In genomic region chr14:30345511-30345910, GRCh38 we compare ENCODE assay signal across 28 cellular contexts.
"Had no signal": no experiment of that assay in that cellular context is flagged by ENCODE, and none has a peak within 500 bp of the region (broad histone marks: within the 10 kb centered on the region; RNA-seq: fewer than 3 reads in every experiment).

No MANE protein-coding gene starts in this region.

- H3K9me3 Mint-ChIP-seq: activated B cell treated with CpG ODN at 0.5 μM for 24 hours; activated CD4-positive, alpha-beta memory T cell treated with anti-CD3 and anti-CD28 coated beads for 36 hours; activated naive CD4-positive, alpha-beta T cell treated with anti-CD3 and anti-CD28 coated beads, Interleukin-2, amount 10 ng/mL, durations not matched to agents 7 days and 5 days; activated naive CD4-positive, alpha-beta T cell treated with anti-CD3 and anti-CD28 coated beads, Interleukin-2, amount 50 U/mL, for 72 hours; activated naive CD8-positive, alpha-beta T cell treated with anti-CD3 and anti-CD28 coated beads, Interleukin-2, amount 10 ng/mL, durations not matched to agents 7 days and 5 days; activated T-cell treated with anti-CD3 and anti-CD28 coated beads, Interleukin-2, amount 50 U/mL, for 72 hours; dendritic cell treated with granulocyte-macrophage colony-stimulating factor and Interleukin-4, amounts not matched to agents 40 ng/mL and 50 ng/mL, for 4 days; endodermal cell had no signal

- DNase-seq: activated B cell treated with CpG ODN at 0.5 μM for 24 hours; activated CD4-positive, alpha-beta memory T cell treated with anti-CD3 and anti-CD28 coated beads for 36 hours; activated CD4-positive, alpha-beta T cell treated with anti-CD3 and anti-CD28 coated beads for 48 hours; activated CD8-positive, alpha-beta memory T cell treated with anti-CD3 and anti-CD28 coated beads, Interleukin-2, amount 10 ng/mL, durations not matched to agents 7 days and 5 days; activated CD8-positive, alpha-beta memory T cell treated with anti-CD3 and anti-CD28 coated beads, Interleukin-2, amount 50 U/mL, for 4 hours; activated CD8-positive, alpha-beta T cell treated with anti-CD3 and anti-CD28 coated beads, Interleukin-2, amount 10 ng/mL, durations not matched to agents 7 days and 5 days; activated gamma-delta T cell; activated naive CD4-positive, alpha-beta T cell; activated naive CD4-positive, alpha-beta T cell treated with anti-CD3 and anti-CD28 coated beads, Interleukin-2, amount 10 ng/mL, durations not matched to agents 7 days and 5 days; activated naive CD8-positive, alpha-beta T cell treated with anti-CD3 and anti-CD28 coated beads, Interleukin-2, amount 10 ng/mL, durations not matched to agents 7 days and 5 days; activated T-cell treated with anti-CD3 and anti-CD28 coated beads, Interleukin-2, amount 50 U/mL, for 1 hour; activated T-cell treated with anti-CD3 and anti-CD28 coated beads, Interleukin-2, amount 50 U/mL, for 72 hours; central memory CD4-positive, alpha-beta T cell; cerebellar nuclear complex; dorsolateral prefrontal cortex; effector memory CD4-positive, alpha-beta T cell; endodermal cell; foreskin fibroblast; head of caudate nucleus; hippocampal formation; T1000; WERI-Rb-1 had no signal

- ATAC-seq: activated CD4-positive, CD25-positive, alpha-beta regulatory T cell treated with anti-CD3 and anti-CD28 coated beads, Interleukin-2, amount 50 U/mL, for 24 hours; activated CD8-positive, alpha-beta memory T cell treated with anti-CD3 and anti-CD28 coated beads, Interleukin-2, amount 10 ng/mL, durations not matched to agents 7 days and 5 days; activated CD8-positive, alpha-beta T cell treated with anti-CD3 and anti-CD28 coated beads, Interleukin-2, amount 10 ng/mL, durations not matched to agents 7 days and 5 days; activated naive CD4-positive, alpha-beta T cell treated with anti-CD3 and anti-CD28 coated beads, Interleukin-2, amount 50 U/mL, for 72 hours; activated T-cell treated with anti-CD3 and anti-CD28 coated beads, Interleukin-2, amount 50 U/mL, for 72 hours; esophagus mucosa had no signal

- H3K4me1 Mint-ChIP-seq: activated B cell treated with CpG ODN at 0.5 μM for 24 hours; activated CD8-positive, alpha-beta memory T cell treated with anti-CD3 and anti-CD28 coated beads, Interleukin-2, amount 10 ng/mL, durations not matched to agents 7 days and 5 days; activated naive CD4-positive, alpha-beta T cell treated with anti-CD3 and anti-CD28 coated beads, Interleukin-2, amount 10 ng/mL, durations not matched to agents 7 days and 5 days; activated naive CD8-positive, alpha-beta T cell treated with anti-CD3 and anti-CD28 coated beads, Interleukin-2, amount 10 ng/mL, durations not matched to agents 7 days and 5 days; brain had no signal

- H3K4me3 Mint-ChIP-seq: activated B cell treated with CpG ODN at 0.5 μM for 24 hours; activated CD4-positive, alpha-beta memory T cell treated with anti-CD3 and anti-CD28 coated beads for 36 hours; activated CD8-positive, alpha-beta memory T cell treated with anti-CD3 and anti-CD28 coated beads, Interleukin-2, amount 10 ng/mL, durations not matched to agents 7 days and 5 days; activated CD8-positive, alpha-beta T cell treated with anti-CD3 and anti-CD28 coated beads, Interleukin-2, amount 10 ng/mL, durations not matched to agents 7 days and 5 days; activated naive CD4-positive, alpha-beta T cell treated with anti-CD3 and anti-CD28 coated beads, Interleukin-2, amount 10 ng/mL, durations not matched to agents 7 days and 5 days; activated naive CD8-positive, alpha-beta T cell treated with anti-CD3 and anti-CD28 coated beads, Interleukin-2, amount 10 ng/mL, durations not matched to agents 7 days and 5 days; activated T-cell treated with anti-CD3 and anti-CD28 coated beads, Interleukin-2, amount 50 U/mL, for 72 hours; brain; dendritic cell treated with granulocyte-macrophage colony-stimulating factor and Interleukin-4, amounts not matched to agents 40 ng/mL and 50 ng/mL, for 4 days; endodermal cell; T-helper 2 cell treated with Interferon-gamma antibody and Interleukin-4, amounts not matched to agents 5 μg/mL and 100 μg/mL, for 36 hours had no signal

- H3K36me3 Mint-ChIP-seq: activated CD4-positive, alpha-beta memory T cell treated with anti-CD3 and anti-CD28 coated beads for 36 hours; activated CD8-positive, alpha-beta memory T cell treated with anti-CD3 and anti-CD28 coated beads, Interleukin-2, amount 10 ng/mL, durations not matched to agents 7 days and 5 days; activated naive CD4-positive, alpha-beta T cell treated with anti-CD3 and anti-CD28 coated beads, Interleukin-2, amount 10 ng/mL, durations not matched to agents 7 days and 5 days; activated naive CD4-positive, alpha-beta T cell treated with anti-CD3 and anti-CD28 coated beads, Interleukin-2, amount 50 U/mL, for 72 hours; activated naive CD8-positive, alpha-beta T cell treated with anti-CD3 and anti-CD28 coated beads, Interleukin-2, amount 10 ng/mL, durations not matched to agents 7 days and 5 days; brain had no signal

- H3K27me3 Mint-ChIP-seq: activated B cell treated with CpG ODN at 0.5 μM for 24 hours; activated naive CD4-positive, alpha-beta T cell treated with anti-CD3 and anti-CD28 coated beads, Interleukin-2, amount 10 ng/mL, durations not matched to agents 7 days and 5 days; brain; dendritic cell treated with granulocyte-macrophage colony-stimulating factor and Interleukin-4, amounts not matched to agents 40 ng/mL and 50 ng/mL, for 4 days had no signal
